ENCODE assay signal across 15 cellular contexts in the genomic region with DNA sequence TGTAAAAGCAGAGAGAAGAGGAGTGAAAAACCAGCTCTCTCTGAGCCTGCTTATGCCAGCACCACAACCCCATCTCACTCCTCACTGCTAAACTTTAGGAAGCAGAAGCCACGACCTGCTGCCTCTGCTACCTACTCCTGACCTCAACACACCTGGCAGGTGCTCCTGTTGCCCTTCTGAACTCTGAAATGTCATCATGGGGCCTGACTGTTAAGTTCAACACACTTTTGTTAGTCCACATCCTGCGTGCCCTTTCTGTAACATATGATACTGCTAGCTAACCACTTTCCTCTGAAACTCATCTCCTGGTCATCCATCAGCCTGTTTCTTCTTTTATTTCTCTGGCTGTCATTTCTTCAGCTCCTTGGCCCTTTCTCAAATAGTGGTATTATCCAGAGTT.
DNase-seq lines count a peak whose midpoint lies in the region; FAIRE-seq and TF ChIP-seq lines count a peak whose summit lies in the region.
"Had no signal": no experiment of that assay in that cellular context is flagged by ENCODE, and none has a peak within 500 bp of the region (broad histone marks: within the 10 kb centered on the region; RNA-seq: fewer than 3 reads in every experiment).

No MANE protein-coding gene starts in this region.

- TF ChIP-seq CTCF in kidney (IDR thresholded peaks at IDR 0.05; ENCODE audit: borderline replicate concordance, extremely low read depth, insufficient read depth) (no peak), esophagus squamous epithelium (IDR thresholded peaks at IDR 0.05) (no peak)

- H3K27ac ChIP-seq in kidney (ENCODE audit: low read depth in 2 of 2, low read length in 2 of 2) = no peak overlapping the region
- no peak overlapping the region for H3K27ac ChIP-seq in esophagus squamous epithelium
- H3K27ac ChIP-seq: BLaER1 had no signal

- H3K9ac ChIP-seq in kidney (ENCODE audit: low read length in 2 of 2) = no peak overlapping the region
- H3K9ac ChIP-seq: BLaER1 had no signal

- H3K27me3 ChIP-seq in esophagus squamous epithelium = no peaks in the 10 kb centered on the region
- H3K27me3 ChIP-seq: BLaER1 had no signal

- H3K4me1 ChIP-seq in kidney (ENCODE audit: control insufficient read depth in 1 of 2, insufficient read depth in 1 of 2, low read depth in 1 of 2, low read length in 2 of 2) = no peaks in the 10 kb centered on the region
- H3K4me1 ChIP-seq in esophagus squamous epithelium = no peaks in the 10 kb centered on the region
- H3K4me1 ChIP-seq: BLaER1 had no signal

- H3K4me3 Mint-ChIP-seq in activated naive CD4-positive, alpha-beta T cell treated with anti-CD3 and anti-CD28 coated beads, Interleukin-2, amount 10 ng/mL, durations not matched to agents 7 days and 5 days = no peak overlapping the region
- H3K4me3 Mint-ChIP-seq: CD4-positive, CD25-positive, alpha-beta regulatory T cell; GM23338 had no signal

- WGBS in esophagus squamous epithelium, 2 donors = 54 to 67% methylated on average over 2 of the region's 2 CpGs

- no peaks in the 10 kb centered on the region for H3K36me3 Mint-ChIP-seq in activated naive CD4-positive, alpha-beta T cell treated with anti-CD3 and anti-CD28 coated beads, Interleukin-2, amount 10 ng/mL, durations not matched to agents 7 days and 5 days
- H3K36me3 Mint-ChIP-seq: CD4-positive, CD25-positive, alpha-beta regulatory T cell had no signal

- peak overlapping the region; percentile 34 for H3K27ac Mint-ChIP-seq in activated naive CD4-positive, alpha-beta T cell treated with anti-CD3 and anti-CD28 coated beads, Interleukin-2, amount 10 ng/mL, durations not matched to agents 7 days and 5 days
- H3K27ac Mint-ChIP-seq: GM23338 had no signal

- no peak for DNase-seq in activated naive CD4-positive, alpha-beta T cell treated with anti-CD3 and anti-CD28 coated beads, Interleukin-2, amount 10 ng/mL, durations not matched to agents 7 days and 5 days
- DNase-seq in activated naive CD4-positive, alpha-beta T cell treated with anti-CD3 and anti-CD28 coated beads, Interleukin-2, amount 50 U/mL, for 16 hours = no peak
- DNase-seq in NCI-H510A treated with DMSO at 0.1 percent for 48 hours (lab: John Stamatoyannopoulos, UW) = peak; percentile 32
- DNase-seq in left kidney (ENCODE audit: low read depth, low spot score) = peak; percentile 61
- DNase-seq in C1 segment of cervical spinal cord (lab: John Stamatoyannopoulos, UW) = no peak
- DNase-seq in kidney = no peak
- no peak for DNase-seq in esophagus squamous epithelium (lab: John Stamatoyannopoulos, UW)
- DNase-seq: 8988T; CD4-positive, CD25-positive, alpha-beta regulatory T cell; DMS79; H7 had no signal

- H3K36me3 ChIP-seq in kidney (ENCODE audit: control insufficient read depth in 1 of 2, insufficient read depth in 2 of 2, low read length in 2 of 2) (peaks cover 0 to 9% of the 10 kb centered on the region in 2 donors), esophagus squamous epithelium (no peaks in the 10 kb centered on the region)
- H3K36me3 ChIP-seq: BLaER1 had no signal

- intact Hi-C loops in kidney (cut with DNase I) = no loop called here
- intact Hi-C loops in esophagus squamous epithelium (cut with DNase I) = no loop called here

- no peak for TF ChIP-seq POLR2A in esophagus squamous epithelium (IDR thresholded peaks at IDR 0.05)

- no peaks in the 10 kb centered on the region for H3K9me3 Mint-ChIP-seq in activated naive CD4-positive, alpha-beta T cell treated with anti-CD3 and anti-CD28 coated beads, Interleukin-2, amount 10 ng/mL, durations not matched to agents 7 days and 5 days
- H3K9me3 Mint-ChIP-seq: CD4-positive, CD25-positive, alpha-beta regulatory T cell; GM23338 had no signal

- H3K9me3 ChIP-seq in kidney (ENCODE audit: control insufficient read depth in 1 of 2, low read length in 2 of 2) (no peaks in the 10 kb centered on the region), esophagus squamous epithelium (no peaks in the 10 kb centered on the region)
- H3K9me3 ChIP-seq: BLaER1 had no signal

- H3K4me3 ChIP-seq in kidney (ENCODE audit: low read length in 2 of 2) = no peak overlapping the region
- no peak overlapping the region for H3K4me3 ChIP-seq in esophagus squamous epithelium
- H3K4me3 ChIP-seq: BLaER1, GM12878, GM23338 had no signal

- no peak for FAIRE-seq in kidney (lab: Jason Lieb, UNC)
- FAIRE-seq: GM12878, GM18507 had no signal

- CTCF ChIA-PET in activated naive CD4-positive, alpha-beta T cell treated with anti-CD3 and anti-CD28 coated beads, Interleukin-2, amount 10 ng/mL, durations not matched to agents 7 days and 5 days (lab: Charles Lee) = interaction anchor here (0.9 kb wide), 1 partner anchor 13 kb away, joined by 4 read pairs; no protein-coding TSS in a partner anchor

- no peaks in the 10 kb centered on the region for H3K4me1 Mint-ChIP-seq in activated naive CD4-positive, alpha-beta T cell treated with anti-CD3 and anti-CD28 coated beads, Interleukin-2, amount 10 ng/mL, durations not matched to agents 7 days and 5 days
- H3K4me1 Mint-ChIP-seq: GM23338 had no signal

- no peaks in the 10 kb centered on the region for H3K27me3 Mint-ChIP-seq in activated naive CD4-positive, alpha-beta T cell treated with anti-CD3 and anti-CD28 coated beads, Interleukin-2, amount 10 ng/mL, durations not matched to agents 7 days and 5 days
- H3K27me3 Mint-ChIP-seq: CD4-positive, CD25-positive, alpha-beta regulatory T cell had no signal

Comparison
In these comparisons a context has a peak if more than half of its experiments do, and no peak if none do; other contexts are left out.
1. DNase-seq: peak in NCI-H510A treated with DMSO at 0.1 percent for 48 hours (single experiment) and left kidney (single experiment); none in activated naive CD4-positive, alpha-beta T cell treated with anti-CD3 and anti-CD28 coated beads, Interleukin-2, amount 10 ng/mL, durations not matched to agents 7 days and 5 days (single experiment), activated naive CD4-positive, alpha-beta T cell treated with anti-CD3 and anti-CD28 coated beads, Interleukin-2, amount 50 U/mL, for 16 hours (single experiment), C1 segment of cervical spinal cord (0 of 14), kidney (single experiment) and esophagus squamous epithelium (single experiment).